ENCODE assay signal across 7 cellular contexts in genomic region chr6:138592698-138593097, GRCh38.
A peak's percentile ranks its signal among the peaks of the same experiment; 100 is the strongest.
DNase-seq lines count a peak whose midpoint lies in the region; ATAC-seq and TF ChIP-seq lines count a peak whose summit lies in the region.

No MANE protein-coding gene starts in this region.

- peak overlapping the region; percentile 44 for H3K9ac ChIP-seq in SK-N-MC (ENCODE audit: insufficient read length)
- peak overlapping the region; percentile 69; the same call in 1 of the 2 replicates for H3K9ac ChIP-seq in iPS-20b (ENCODE audit: low read depth, low read length)

- H3K27me3 ChIP-seq in iPS-20b (ENCODE audit: insufficient read depth, low read length): no peaks in the 10 kb centered on the region

- H3K36me3 ChIP-seq in SK-N-MC (ENCODE audit: insufficient read depth, low read length) (no peaks in the 10 kb centered on the region), iPS-20b (ENCODE audit: insufficient read depth, low read depth, low read length) (no peaks in the 10 kb centered on the region)

- peaks cover 40% of the 10 kb centered on the region for H3K4me1 ChIP-seq in iPS-20b (ENCODE audit: insufficient read depth, low read length)

- ATAC-seq in GM19043 (IDR thresholded peaks at IDR 0.05; ENCODE audit: low read depth, unreplicated experiment): peak; percentile 52
- peak; percentile 49 for ATAC-seq in HG02970 (IDR thresholded peaks at IDR 0.05; ENCODE audit: low FRiP score, unreplicated experiment)

- TF ChIP-seq POLR2A in erythroblast (IDR thresholded peaks at IDR 0.05; ENCODE audit: low read length): no peak

- peak overlapping the region; percentile 70 for H3K4me3 ChIP-seq in SK-N-MC
- peak overlapping the region; percentile 51; the same call in 1 of the 2 replicates for H3K4me3 ChIP-seq in iPS-20b (ENCODE audit: low read length)

- H3K27ac ChIP-seq in SK-N-MC: peak overlapping the region; percentile 80
- peak overlapping the region; percentile 77 for H3K27ac ChIP-seq in iPS-20b (ENCODE audit: low read length)

- H3K9me3 ChIP-seq in SK-N-MC (ENCODE audit: low read depth, low read length) (no peaks in the 10 kb centered on the region), iPS-20b (ENCODE audit: insufficient read depth, low read depth, low read length) (no peaks in the 10 kb centered on the region)

- DNase-seq in SK-N-MC (ENCODE audit: low read depth, low spot score): no peak
- DNase-seq in UCSD-AML1 (lab: John Stamatoyannopoulos, UW; ENCODE audit: unreplicated experiment): no peak
- DNase-seq in erythroblast (lab: John Stamatoyannopoulos, UW): no peak
- no peak for DNase-seq in globus pallidus (ENCODE audit: low spot score)
